Comparison of ENCODE assay signal across 35 cellular contexts in genomic region chr14:96649327-96649601, GRCh38.
"Had no signal": no experiment of that assay in that cellular context is flagged by ENCODE, and none has a peak within 500 bp of the region (broad histone marks: within the 10 kb centered on the region; RNA-seq: fewer than 3 reads in every experiment).

No MANE protein-coding gene starts in this region.

- H3K27me3 ChIP-seq: brain microvascular endothelial cell, gastrocnemius medialis, pancreas had no signal

- DNase-seq: activated CD4-positive, alpha-beta memory T cell treated with anti-CD3 and anti-CD28 coated beads, Interleukin-2, amount 10 ng/mL, durations not matched to agents 7 days and 5 days; activated CD4-positive, alpha-beta T cell treated with anti-CD3 and anti-CD28 coated beads for 48 hours; activated CD8-positive, alpha-beta memory T cell treated with anti-CD3 and anti-CD28 coated beads, Interleukin-2, amount 50 U/mL, for 48 hours; activated gamma-delta T cell treated with Interleukin-2 at 50 U/mL for 16 hours; activated naive CD4-positive, alpha-beta T cell treated with anti-CD3 and anti-CD28 coated beads, Interleukin-2, amount 50 U/mL, for 16 hours; activated T-cell treated with anti-CD3 and anti-CD28 coated beads, Interleukin-2, amount 50 U/mL, for 24 hours; amniotic stem cell; brain microvascular endothelial cell; dorsolateral prefrontal cortex; effector memory CD8-positive, alpha-beta T cell; erythroblast; gastrocnemius medialis; glutamatergic neuron; islet precursor cell; left ventricle myocardium superior; naive thymus-derived CD4-positive, alpha-beta T cell; nucleus accumbens; pancreas; retina; stimulated activated CD4-positive, alpha-beta T cell treated with anti-CD3 and anti-CD28 coated beads, Interleukin-12 subunit alpha, Interleukin-12 subunit beta, amount 100 ng/mL, for 4 hours; stimulated activated CD4-positive, alpha-beta T cell treated with anti-CD3 and anti-CD28 coated beads, Interleukin-4, amount 100 ng/mL, for 1 hour; substantia nigra; T1000; WERI-Rb-1 had no signal

- H3K4me1 ChIP-seq: gastrocnemius medialis, pancreas, prostate gland had no signal

- H3K9me3 Mint-ChIP-seq: activated CD4-positive, alpha-beta memory T cell treated with anti-CD3 and anti-CD28 coated beads, Interleukin-2, amount 10 ng/mL, durations not matched to agents 7 days and 5 days; type B pancreatic cell had no signal

- H3K36me3 ChIP-seq: brain microvascular endothelial cell, gastrocnemius medialis, pancreas, prostate gland, WERI-Rb-1 had no signal

- H3K4me3 ChIP-seq: coronary artery, dorsolateral prefrontal cortex, gastrocnemius medialis, pancreas, prostate gland, skin epidermis had no signal

- H3K27ac ChIP-seq: brain microvascular endothelial cell, coronary artery, dorsolateral prefrontal cortex, gastrocnemius medialis, pancreas, prostate gland, skin epidermis, WERI-Rb-1 had no signal

- H3K27ac Mint-ChIP-seq: activated CD4-positive, alpha-beta memory T cell treated with anti-CD3 and anti-CD28 coated beads, Interleukin-2, amount 10 ng/mL, durations not matched to agents 7 days and 5 days; activated T-cell treated with anti-CD3 and anti-CD28 coated beads, Interleukin-2, amount 50 U/mL, for 24 hours; activated T-helper 17 cell treated with anti-CD3 and anti-CD28 coated beads, Interleukin-2, amount 50 U/mL, for 72 hours; effector memory CD8-positive, alpha-beta T cell; mesothelial cell of epicardium; naive thymus-derived CD4-positive, alpha-beta T cell; stimulated activated effector memory CD8-positive, alpha-beta T cell treated with anti-CD3 and anti-CD28 coated beads, Interleukin-12 subunit alpha, Interleukin-12 subunit beta, amount 100 ng/mL, for 72 hours; stimulated activated naive CD8-positive, alpha-beta T cell treated with anti-CD3 and anti-CD28 coated beads, Interleukin-15, Interleukin-2, amounts not matched to agents 100 ng/mL and 50 ng/mL, for 24 hours; type B pancreatic cell had no signal

- H3K4me1 Mint-ChIP-seq: activated CD4-positive, alpha-beta memory T cell treated with anti-CD3 and anti-CD28 coated beads, Interleukin-2, amount 10 ng/mL, durations not matched to agents 7 days and 5 days; activated T-helper 17 cell treated with anti-CD3 and anti-CD28 coated beads, Interleukin-2, amount 50 U/mL, for 72 hours; mesothelial cell of epicardium; naive thymus-derived CD4-positive, alpha-beta T cell; stimulated activated effector memory CD8-positive, alpha-beta T cell treated with anti-CD3 and anti-CD28 coated beads, Interleukin-12 subunit alpha, Interleukin-12 subunit beta, amount 100 ng/mL, for 72 hours had no signal

- H3K9me3 ChIP-seq: gastrocnemius medialis, prostate gland had no signal

- H3K36me3 Mint-ChIP-seq: mesothelial cell of epicardium; stimulated activated effector memory CD8-positive, alpha-beta T cell treated with anti-CD3 and anti-CD28 coated beads, Interleukin-12 subunit alpha, Interleukin-12 subunit beta, amount 100 ng/mL, for 72 hours; type B pancreatic cell had no signal

- FAIRE-seq: astrocyte, pancreas had no signal

- ATAC-seq: activated CD4-positive, CD25-positive, alpha-beta regulatory T cell treated with anti-CD3 and anti-CD28 coated beads, Interleukin-2, amount 50 U/mL, for 24 hours; activated T-helper 17 cell treated with anti-CD3 and anti-CD28 coated beads, Interleukin-2, amount 50 U/mL, for 72 hours; effector memory CD8-positive, alpha-beta T cell; gastrocnemius medialis; left ventricle myocardium superior; naive thymus-derived CD4-positive, alpha-beta T cell; pancreas; sciatic nerve; stimulated activated effector memory CD8-positive, alpha-beta T cell treated with anti-CD3 and anti-CD28 coated beads, Interleukin-12 subunit alpha, Interleukin-12 subunit beta, amount 100 ng/mL, for 72 hours had no signal

- H3K4me3 Mint-ChIP-seq: activated CD4-positive, alpha-beta memory T cell treated with anti-CD3 and anti-CD28 coated beads, Interleukin-2, amount 10 ng/mL, durations not matched to agents 7 days and 5 days; activated T-cell treated with anti-CD3 and anti-CD28 coated beads, Interleukin-2, amount 50 U/mL, for 24 hours; activated T-helper 17 cell treated with anti-CD3 and anti-CD28 coated beads, Interleukin-2, amount 50 U/mL, for 72 hours; effector memory CD8-positive, alpha-beta T cell; mesothelial cell of epicardium; naive thymus-derived CD4-positive, alpha-beta T cell; stimulated activated effector memory CD8-positive, alpha-beta T cell treated with anti-CD3 and anti-CD28 coated beads, Interleukin-12 subunit alpha, Interleukin-12 subunit beta, amount 100 ng/mL, for 72 hours; stimulated activated naive CD8-positive, alpha-beta T cell treated with anti-CD3 and anti-CD28 coated beads, Interleukin-15, Interleukin-2, amounts not matched to agents 100 ng/mL and 50 ng/mL, for 24 hours; type B pancreatic cell had no signal
